Comparison of ENCODE assay signal across 10 cellular contexts in the genomic region with DNA sequence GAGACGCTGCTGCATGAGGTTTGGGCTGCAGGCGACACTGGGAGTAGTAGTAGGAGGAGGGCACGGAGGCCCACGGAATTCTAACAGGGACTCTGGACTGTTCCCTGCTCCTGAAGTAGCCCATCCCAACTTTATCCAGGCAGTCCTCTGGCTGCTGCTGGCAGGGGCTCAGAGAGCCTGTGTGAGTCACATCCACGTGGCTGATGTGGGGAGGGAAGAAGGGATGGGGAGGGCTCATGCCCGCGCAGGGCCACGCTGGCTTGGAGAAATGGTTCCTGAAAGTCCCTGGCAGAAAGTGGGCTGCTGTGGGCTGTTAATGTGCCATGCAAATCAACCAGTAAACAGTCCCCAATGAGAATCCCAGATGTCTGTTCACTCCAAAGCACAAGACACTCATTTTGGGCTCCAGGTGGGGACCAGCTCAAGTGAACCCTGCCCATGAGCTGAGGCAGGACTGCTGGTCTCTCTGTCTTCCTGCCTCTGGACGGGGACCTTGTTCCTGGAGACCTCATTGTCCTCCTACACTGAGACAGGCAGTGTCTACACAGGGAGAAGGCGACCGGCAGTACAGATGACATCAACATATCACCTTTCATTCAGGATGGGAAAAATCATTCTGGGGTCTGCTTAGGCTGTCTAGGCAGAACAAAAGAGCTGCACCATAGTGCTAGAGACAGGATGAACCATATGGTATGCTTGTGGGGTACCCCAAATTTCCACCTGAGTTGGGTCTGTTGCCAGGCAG. TPM values are rescaled to one million over a fixed set of nuclear protein-coding genes. Genes with fewer than 3 reads are reported as not detected.
DNase-seq lines count a peak whose midpoint lies in the region; ATAC-seq and TF ChIP-seq lines count a peak whose summit lies in the region.
"Had no signal": no experiment of that assay in that cellular context is flagged by ENCODE, and none has a peak within 500 bp of the region (broad histone marks: within the 10 kb centered on the region; RNA-seq: fewer than 3 reads in every experiment).

No MANE protein-coding gene starts in this region.

- no peaks in the 10 kb centered on the region for H3K36me3 Mint-ChIP-seq in activated T-cell treated with anti-CD3 and anti-CD28 coated beads, Interleukin-2, amount 50 U/mL, for 24 hours (ENCODE audit: low read depth)

- H3K27ac ChIP-seq in Peyer's patch, result peak overlapping the region; percentile 14 to 84 (median 50)
- peak overlapping the region; percentile 74 for H3K27ac ChIP-seq in muscle layer of duodenum (ENCODE audit: low read length)

- H3K36me3 ChIP-seq in Peyer's patch (no peaks in the 10 kb centered on the region), muscle layer of duodenum (ENCODE audit: control insufficient read depth in 1 of 2, insufficient read depth in 2 of 2, low read length in 2 of 2) (no peaks in the 10 kb centered on the region)

- H3K27me3 Mint-ChIP-seq in activated T-cell treated with anti-CD3 and anti-CD28 coated beads, Interleukin-2, amount 50 U/mL, for 24 hours, result peaks cover 47% of the 10 kb centered on the region

- peak; percentile 79 for DNase-seq in A172 (ENCODE audit: low spot score)
- DNase-seq in Peyer's patch, result peak; percentile 30 to 90 (median 88)
- DNase-seq in fibroblast of mammary gland (ENCODE audit: low read depth), result peak; percentile 85
- DNase-seq in activated T-cell treated with anti-CD3 and anti-CD28 coated beads, Interleukin-2, amount 50 U/mL, for 24 hours, result no peak
- DNase-seq in T1000 (lab: John Stamatoyannopoulos, UW), result no peak
- DNase-seq in NCI-H748 treated with DMSO at 0.1 percent for 48 hours (lab: John Stamatoyannopoulos, UW), result no peak
- DNase-seq: AML-193 had no signal

- no peaks in the 10 kb centered on the region for H3K9me3 ChIP-seq in Peyer's patch
- no peaks in the 10 kb centered on the region for H3K9me3 ChIP-seq in muscle layer of duodenum (ENCODE audit: control insufficient read depth in 1 of 2, low read length in 2 of 2)

- H3K9me3 Mint-ChIP-seq in activated T-cell treated with anti-CD3 and anti-CD28 coated beads, Interleukin-2, amount 50 U/mL, for 24 hours, result peaks cover 7% of the 10 kb centered on the region

- H3K4me3 Mint-ChIP-seq in activated T-cell treated with anti-CD3 and anti-CD28 coated beads, Interleukin-2, amount 50 U/mL, for 24 hours, result no peak overlapping the region
- H3K4me3 Mint-ChIP-seq: memory B cell had no signal

- H3K4me3 ChIP-seq in Peyer's patch (no peak overlapping the region), fibroblast of mammary gland (ENCODE audit: control insufficient read depth, low read depth, low read length) (no peak overlapping the region), muscle layer of duodenum (ENCODE audit: low read depth in 1 of 2, low read length in 2 of 2) (no peak overlapping the region)

- no peak overlapping the region for H3K27ac Mint-ChIP-seq in activated T-cell treated with anti-CD3 and anti-CD28 coated beads, Interleukin-2, amount 50 U/mL, for 24 hours
- H3K27ac Mint-ChIP-seq: memory B cell had no signal

- no peaks in the 10 kb centered on the region for H3K4me1 Mint-ChIP-seq in activated T-cell treated with anti-CD3 and anti-CD28 coated beads, Interleukin-2, amount 50 U/mL, for 24 hours (ENCODE audit: low read depth)

- H3K4me1 ChIP-seq in Peyer's patch, result peaks cover 0 to 39% (median 7%) of the 10 kb centered on the region in 4 donors
- H3K4me1 ChIP-seq in muscle layer of duodenum (ENCODE audit: control insufficient read depth in 1 of 2, insufficient read depth in 2 of 2, low read length in 2 of 2), result peaks cover 26 to 33% of the 10 kb centered on the region in 2 donors

- TF ChIP-seq CTCF in Peyer's patch (IDR thresholded peaks at IDR 0.05) (no peak), fibroblast of mammary gland (conservative IDR thresholded peaks at IDR 0.05; ENCODE audit: control insufficient read depth, insufficient read depth, low read depth, low read length) (no peak)

- ATAC-seq in HG02938 (IDR thresholded peaks at IDR 0.05; ENCODE audit: unreplicated experiment), result no peak

- TF ChIP-seq POLR2A in Peyer's patch (IDR thresholded peaks at IDR 0.05), result peak in 1 of 2 donors; percentile 28

- H3K27me3 ChIP-seq in Peyer's patch (no peaks in the 10 kb centered on the region), muscle layer of duodenum (ENCODE audit: low read depth, low read length) (no peaks in the 10 kb centered on the region)

RNA-seq across cellular contexts. Expression of a gene that starts 57.7 kb away (rescaled TPM):
- total RNA-seq in A172 (2014; rRNA removed; shearing (Covaris generic)), result not detected in 2 replicates
- total RNA-seq in Peyer's patch, result 10 to 100 TPM; 10.5 to 33.8 (median 12.2) TPM

Comparison
In these comparisons a context has a peak if more than half of its experiments do, and no peak if none do; other contexts are left out.
1. DNase-seq: peak in A172 (single experiment), Peyer's patch (3 of 3) and fibroblast of mammary gland (single experiment); none in activated T-cell treated with anti-CD3 and anti-CD28 coated beads, Interleukin-2, amount 50 U/mL, for 24 hours (single experiment), T1000 (single experiment) and NCI-H748 treated with DMSO at 0.1 percent for 48 hours (single experiment).
2. RNA of a gene that starts 57.7 kb away (total RNA-seq): 10.5 to 33.8 TPM in Peyer's patch; not detected in A172; every median in the first group is over 10 times any median in the second.